14 cellular contexts compared by ENCODE assay signal in genomic region chr1:88979054-88979748, GRCh38. TPM values are rescaled to one million over a fixed set of nuclear protein-coding genes. Genes with fewer than 3 reads are reported as not detected.
DNase-seq lines count a peak whose midpoint lies in the region; ATAC-seq and TF ChIP-seq lines count a peak whose summit lies in the region.
"Had no signal": no experiment of that assay in that cellular context is flagged by ENCODE, and none has a peak within 500 bp of the region (broad histone marks: within the 10 kb centered on the region; RNA-seq: fewer than 3 reads in every experiment).

No MANE protein-coding gene starts in this region.

- DNase-seq in AG10803 (ENCODE audit: low read depth) (peak; percentile 18), H4 (ENCODE audit: low spot score) (peak; percentile 39), glomerular visceral epithelial cell (ENCODE audit: extremely low spot score) (peak; percentile 33), D341Med (ENCODE audit: low spot score) (no peak), left ventricle myocardium superior (no peak), GM10266 (ENCODE audit: extremely low spot score) (no peak), T-helper 9 cell (no peak)
- no peak for DNase-seq in activated CD4-positive, alpha-beta memory T cell treated with anti-CD3 and anti-CD28 coated beads, Interleukin-2, amount 10 ng/mL, durations not matched to agents 7 days and 5 days
- DNase-seq: activated T-cell treated with anti-CD3 and anti-CD28 coated beads, Interleukin-2, amount 50 U/mL, for 48 hours; DMS 273 treated with DMSO at 0.1 percent for 48 hours; NCI-H1105 treated with DMSO at 0.1 percent for 48 hours; SW 1271 had no signal

- H3K27me3 Mint-ChIP-seq in activated CD4-positive, alpha-beta memory T cell treated with anti-CD3 and anti-CD28 coated beads, Interleukin-2, amount 10 ng/mL, durations not matched to agents 7 days and 5 days = no peaks in the 10 kb centered on the region

- H3K27ac Mint-ChIP-seq in activated CD4-positive, alpha-beta memory T cell treated with anti-CD3 and anti-CD28 coated beads, Interleukin-2, amount 10 ng/mL, durations not matched to agents 7 days and 5 days = peak overlapping the region; percentile 21

- no peak overlapping the region for H3K4me3 ChIP-seq in AG10803 (ENCODE audit: low read length)
- H3K4me3 ChIP-seq: breast epithelium, skin epidermis had no signal

- POLR2A ChIA-PET in activated CD4-positive, alpha-beta memory T cell treated with anti-CD3 and anti-CD28 coated beads, Interleukin-2, amount 10 ng/mL, durations not matched to agents 7 days and 5 days (lab: Charles Lee) = no interaction called here

- intact Hi-C loops in left ventricle myocardium superior (cut with micrococcal nuclease) = no loop called here

- CTCF ChIA-PET in activated CD4-positive, alpha-beta memory T cell treated with anti-CD3 and anti-CD28 coated beads, Interleukin-2, amount 10 ng/mL, durations not matched to agents 7 days and 5 days (lab: Charles Lee) = no interaction called here

- H3K9me3 Mint-ChIP-seq in activated CD4-positive, alpha-beta memory T cell treated with anti-CD3 and anti-CD28 coated beads, Interleukin-2, amount 10 ng/mL, durations not matched to agents 7 days and 5 days = peaks cover 4% of the 10 kb centered on the region

- H3K36me3 Mint-ChIP-seq in activated CD4-positive, alpha-beta memory T cell treated with anti-CD3 and anti-CD28 coated beads, Interleukin-2, amount 10 ng/mL, durations not matched to agents 7 days and 5 days (ENCODE audit: low read depth) = peaks cover 78% of the 10 kb centered on the region

- no peak overlapping the region for H3K4me3 Mint-ChIP-seq in activated CD4-positive, alpha-beta memory T cell treated with anti-CD3 and anti-CD28 coated beads, Interleukin-2, amount 10 ng/mL, durations not matched to agents 7 days and 5 days

- no peak for ATAC-seq in left ventricle myocardium superior

- peaks cover 56% of the 10 kb centered on the region for H3K4me1 Mint-ChIP-seq in activated CD4-positive, alpha-beta memory T cell treated with anti-CD3 and anti-CD28 coated beads, Interleukin-2, amount 10 ng/mL, durations not matched to agents 7 days and 5 days

- TF ChIP-seq CTCF in AG10803 (conservative IDR thresholded peaks at IDR 0.05; ENCODE audit: low read length) = no peak
- TF ChIP-seq CTCF in GM10266 (IDR thresholded peaks at IDR 0.05; ENCODE audit: control insufficient read depth, insufficient read depth, low read depth, missing control alignments) = no peak

RNA-seq across cellular contexts. Expression of gene KYAT3, which starts 13.2 kb away (rescaled TPM):
- total RNA-seq in H4 (2014; rRNA removed; shearing (Covaris generic)) = 6.6 and 9.6 TPM in 2 replicates
- total RNA-seq in activated CD4-positive, alpha-beta memory T cell treated with anti-CD3 and anti-CD28 coated beads, Interleukin-2, amount 10 ng/mL, durations not matched to agents 7 days and 5 days = 10 to 100 TPM; 43.7 to 44.0 TPM
- total RNA-seq in left ventricle myocardium superior = 6.0 TPM

RNA-seq across cellular contexts. Expression of gene RBMXL1, which starts 13.2 kb away (rescaled TPM):
- 4.8 and 11.2 TPM in 2 replicates for total RNA-seq in H4 (2014; rRNA removed; shearing (Covaris generic))
- total RNA-seq in activated CD4-positive, alpha-beta memory T cell treated with anti-CD3 and anti-CD28 coated beads, Interleukin-2, amount 10 ng/mL, durations not matched to agents 7 days and 5 days = 10 to 100 TPM; 20.3 to 20.9 TPM
- 10.0 TPM for total RNA-seq in left ventricle myocardium superior

RNA-seq across cellular contexts. Expression of gene GBP3, which starts 43.5 kb away (rescaled TPM):
- 2.1 and 2.4 TPM in 2 replicates for total RNA-seq in H4 (2014; rRNA removed; shearing (Covaris generic))
- 10 to 100 TPM; 33.6 to 34.4 TPM for total RNA-seq in activated CD4-positive, alpha-beta memory T cell treated with anti-CD3 and anti-CD28 coated beads, Interleukin-2, amount 10 ng/mL, durations not matched to agents 7 days and 5 days
- 7.4 TPM for total RNA-seq in left ventricle myocardium superior

Comparison
In these comparisons a context has a peak if more than half of its experiments do, and no peak if none do; other contexts are left out.
1. DNase-seq: peak in AG10803 (single experiment), H4 (single experiment) and glomerular visceral epithelial cell (single experiment); none in activated CD4-positive, alpha-beta memory T cell treated with anti-CD3 and anti-CD28 coated beads, Interleukin-2, amount 10 ng/mL, durations not matched to agents 7 days and 5 days (single experiment), D341Med (single experiment), left ventricle myocardium superior (single experiment), GM10266 (single experiment) and T-helper 9 cell (single experiment).